11 cellular contexts compared by ENCODE assay signal in genomic region chr4:104424368-104424921, GRCh38.
DNase-seq lines count a peak whose midpoint lies in the region; ATAC-seq and TF ChIP-seq lines count a peak whose summit lies in the region.
"Had no signal": no experiment of that assay in that cellular context is flagged by ENCODE, and none has a peak within 500 bp of the region (broad histone marks: within the 10 kb centered on the region; RNA-seq: fewer than 3 reads in every experiment).

No MANE protein-coding gene starts in this region.

- intact Hi-C loops in colonic mucosa (cut with DNase I) = no loop called here

- no peaks in the 10 kb centered on the region for H3K4me1 ChIP-seq in colonic mucosa
- H3K4me1 ChIP-seq in mesendoderm (ENCODE audit: control insufficient read depth, low read depth, low read length) = no peaks in the 10 kb centered on the region

- peak overlapping the region; percentile 53 for H3K4me3 Mint-ChIP-seq in mesothelial cell of epicardium

- ATAC-seq in GM19328 (IDR thresholded peaks at IDR 0.05; ENCODE audit: unreplicated experiment) (no peak), HG02571 (IDR thresholded peaks at IDR 0.05; ENCODE audit: unreplicated experiment) (no peak)

- H3K36me3 Mint-ChIP-seq in mesothelial cell of epicardium = no peaks in the 10 kb centered on the region

- H4K8ac ChIP-seq in mesendoderm (ENCODE audit: low read depth, low read length) = no peak overlapping the region

- H3K36me3 ChIP-seq in colonic mucosa = no peaks in the 10 kb centered on the region
- H3K36me3 ChIP-seq in mesendoderm (ENCODE audit: control insufficient read depth, insufficient read depth, low read length) = no peaks in the 10 kb centered on the region

- H3K79me2 ChIP-seq in mesendoderm (ENCODE audit: control insufficient read depth, insufficient read depth, low read length) = no peaks in the 10 kb centered on the region

- H3K4me3 ChIP-seq in colonic mucosa = peak overlapping the region; percentile 32
- no peak overlapping the region for H3K4me3 ChIP-seq in mesendoderm (ENCODE audit: low read length)

- H3K79me1 ChIP-seq in mesendoderm (ENCODE audit: low read length) = no peaks in the 10 kb centered on the region

- peak; percentile 47 for DNase-seq in NCI-H1092 treated with DMSO at 0.1 percent for 48 hours (lab: John Stamatoyannopoulos, UW)
- no peak for DNase-seq in NCI-H1092 (lab: John Stamatoyannopoulos, UW)
- no peak for DNase-seq in colonic mucosa
- DNase-seq in mesothelial cell of epicardium (ENCODE audit: low spot score in 2 of 2, unreplicated experiment in 2 of 2) = no peak
- DNase-seq in substantia nigra (lab: John Stamatoyannopoulos, UW) = peak in 2 of 49 donors; percentile 11 to 19
- no peak for DNase-seq in mesendoderm
- DNase-seq: KG1, NCI-H524 treated with DMSO at 0.1 percent for 48 hours had no signal

- no peak overlapping the region for H2BK120ac ChIP-seq in mesendoderm (ENCODE audit: low read depth, low read length)

- no peak overlapping the region for H2BK5ac ChIP-seq in mesendoderm (ENCODE audit: low read length)

- H3K23ac ChIP-seq in mesendoderm (ENCODE audit: low read length) = no peak overlapping the region

- no peak overlapping the region for H2BK15ac ChIP-seq in mesendoderm (replicated peaks; ENCODE audit: low read depth)

- H3K27me3 Mint-ChIP-seq in mesothelial cell of epicardium (ENCODE audit: low read depth) = no peaks in the 10 kb centered on the region

- no peak overlapping the region for H3K18ac ChIP-seq in mesendoderm (ENCODE audit: low read length)

- H3K4me2 ChIP-seq in mesendoderm (ENCODE audit: low read length) = no peak overlapping the region

- no peaks in the 10 kb centered on the region for H3K9me3 ChIP-seq in colonic mucosa

- H3K27ac Mint-ChIP-seq in mesothelial cell of epicardium = no peak overlapping the region

- H3K27me3 ChIP-seq in colonic mucosa = no peaks in the 10 kb centered on the region
- H3K27me3 ChIP-seq in mesendoderm (ENCODE audit: insufficient read depth, low read length, poor library complexity) = no peaks in the 10 kb centered on the region

- WGBS in mesendoderm (ENCODE audit: extremely low coverage, insufficient coverage, low lambda C conversion rate) = no CpG with 5 or more reads among the region's 8 CpGs

- peaks cover 15% of the 10 kb centered on the region for H3K9me3 Mint-ChIP-seq in mesothelial cell of epicardium

- no peak overlapping the region for H3K56ac ChIP-seq in mesendoderm (ENCODE audit: low read length)

- H3K4ac ChIP-seq in mesendoderm (ENCODE audit: low read depth, low read length) = no peak overlapping the region

- H2AK5ac ChIP-seq in mesendoderm (ENCODE audit: low read length) = no peak overlapping the region

- H3K27ac ChIP-seq in colonic mucosa (no peak overlapping the region), substantia nigra (ENCODE audit: low read depth, low read length, poor library complexity, severe bottlenecking) (peak overlapping the region; percentile 61), mesendoderm (ENCODE audit: low read depth, low read length) (no peak overlapping the region)
- H3K27ac ChIP-seq: 22Rv1 had no signal

- peak overlapping the region in 1 of 2 donors; percentile 38 for H3K9ac ChIP-seq in colonic mucosa (ENCODE audit: low read depth in 2 of 2, low read length in 2 of 2)
- H3K9ac ChIP-seq in mesendoderm (ENCODE audit: low read length) = no peak overlapping the region

- TF ChIP-seq CTCF in colonic mucosa (IDR thresholded peaks at IDR 0.05) = no peak
- TF ChIP-seq CTCF in mesothelial cell of epicardium (IDR thresholded peaks at IDR 0.05; ENCODE audit: unreplicated experiment) = no peak

- no peak overlapping the region for H4K5ac ChIP-seq in mesendoderm (ENCODE audit: low read length)

- H3K4me1 Mint-ChIP-seq in mesothelial cell of epicardium = peaks cover 30% of the 10 kb centered on the region
